ENCODE assay signal across 22 cellular contexts in the genomic region with DNA sequence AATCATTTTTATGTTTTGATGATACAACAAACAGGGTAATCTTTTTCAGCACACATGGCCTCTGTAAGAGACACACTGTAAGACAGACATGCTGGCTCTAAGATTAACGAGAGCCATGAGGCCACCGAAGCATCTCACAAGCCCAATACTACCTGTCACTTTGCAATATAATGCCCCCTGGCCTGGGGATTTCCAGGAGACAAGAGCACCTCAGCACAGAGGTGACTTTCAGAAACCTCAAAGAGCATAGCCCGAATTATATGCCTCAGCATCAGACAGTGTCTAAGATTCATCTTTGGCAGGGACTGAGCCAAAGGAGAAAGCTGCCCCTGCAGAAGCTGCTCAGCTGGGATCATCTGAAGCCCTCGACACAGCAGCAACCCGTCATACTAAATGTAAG. TPM values are rescaled to one million over a fixed set of nuclear protein-coding genes. Genes with fewer than 3 reads are reported as not detected.
DNase-seq lines count a peak whose midpoint lies in the region; ATAC-seq and TF ChIP-seq lines count a peak whose summit lies in the region.
"Had no signal": no experiment of that assay in that cellular context is flagged by ENCODE, and none has a peak within 500 bp of the region (broad histone marks: within the 10 kb centered on the region; RNA-seq: fewer than 3 reads in every experiment).

No MANE protein-coding gene starts in this region.

- DNase-seq in activated CD4-positive, alpha-beta T cell treated with anti-CD3 and anti-CD28 coated beads for 36 hours, result peak; percentile 38
- no peak for DNase-seq in activated CD4-positive, alpha-beta T cell treated with anti-CD3 and anti-CD28 coated beads, Interleukin-2, amount 50 U/mL, for 4 hours
- DNase-seq in CD4-positive, alpha-beta memory T cell, result peak in 3 of 5 donors; percentile 4 to 65 (median 18)
- peak; percentile 38 for DNase-seq in activated CD4-positive, alpha-beta memory T cell treated with anti-CD3 and anti-CD28 coated beads for 36 hours
- DNase-seq in effector memory CD4-positive, alpha-beta T cell, result peak in 1 of 3 donors; percentile 23
- no peak for DNase-seq in tibial nerve (ENCODE audit: low spot score in 2 of 2)
- DNase-seq in SK-N-DZ (ENCODE audit: low spot score), result no peak
- DNase-seq: anterior cingulate cortex; gastrocnemius medialis; nephron progenitor cell; retina; stimulated activated naive CD8-positive, alpha-beta T cell treated with anti-CD3 and anti-CD28 coated beads, Interleukin-15, amount 100 ng/mL, for 72 hours had no signal

- no peak for TF ChIP-seq POLR2A in tibial nerve (IDR thresholded peaks at IDR 0.05)

- no peaks in the 10 kb centered on the region for H3K27me3 ChIP-seq in CD4-positive, alpha-beta memory T cell (ENCODE audit: insufficient read depth, low read length)
- no peaks in the 10 kb centered on the region for H3K27me3 ChIP-seq in effector memory CD4-positive, alpha-beta T cell (replicated peaks; ENCODE audit: control insufficient read depth, insufficient read depth, low read length, poor library complexity, severe bottlenecking)
- H3K27me3 ChIP-seq in tibial nerve, result no peaks in the 10 kb centered on the region
- H3K27me3 ChIP-seq: gastrocnemius medialis, SJSA1 had no signal

- no peak for TF ChIP-seq EP300 in tibial nerve (IDR thresholded peaks at IDR 0.05)

- H3K4me1 Mint-ChIP-seq in activated CD4-positive, alpha-beta T cell treated with anti-CD3 and anti-CD28 coated beads for 36 hours, result peaks cover 63% of the 10 kb centered on the region
- H3K4me1 Mint-ChIP-seq in CD4-positive, alpha-beta memory T cell, result peaks cover 37 to 74% (median 47%) of the 10 kb centered on the region in 4 donors
- H3K4me1 Mint-ChIP-seq in activated CD4-positive, alpha-beta memory T cell treated with anti-CD3 and anti-CD28 coated beads for 36 hours (ENCODE audit: low read depth), result peaks cover 77% of the 10 kb centered on the region

- H3K27me3 Mint-ChIP-seq in activated CD4-positive, alpha-beta T cell treated with anti-CD3 and anti-CD28 coated beads for 36 hours, result no peaks in the 10 kb centered on the region
- H3K27me3 Mint-ChIP-seq in CD4-positive, alpha-beta memory T cell, result no peaks in the 10 kb centered on the region
- no peaks in the 10 kb centered on the region for H3K27me3 Mint-ChIP-seq in activated CD4-positive, alpha-beta memory T cell treated with anti-CD3 and anti-CD28 coated beads for 36 hours
- H3K27me3 Mint-ChIP-seq: stimulated activated naive CD8-positive, alpha-beta T cell treated with anti-CD3 and anti-CD28 coated beads, Interleukin-15, amount 100 ng/mL, for 72 hours had no signal

- H3K4me1 ChIP-seq in CD4-positive, alpha-beta memory T cell (ENCODE audit: insufficient read depth, low read length), result peaks cover 36% of the 10 kb centered on the region
- peaks cover 13% of the 10 kb centered on the region for H3K4me1 ChIP-seq in effector memory CD4-positive, alpha-beta T cell (ENCODE audit: control insufficient read depth, insufficient read depth, low read length, poor library complexity, severe bottlenecking)
- H3K4me1 ChIP-seq in tibial nerve, result no peaks in the 10 kb centered on the region
- H3K4me1 ChIP-seq: gastrocnemius medialis, SJSA1 had no signal

- POLR2A ChIA-PET in activated CD4-positive, alpha-beta T cell treated with anti-CD3 and anti-CD28 coated beads for 36 hours (lab: Charles Lee), result no interaction called here
- POLR2A ChIA-PET in CD4-positive, alpha-beta memory T cell (lab: Charles Lee; ENCODE audit: partially characterized antibody), result no interaction called here
- POLR2A ChIA-PET in activated CD4-positive, alpha-beta memory T cell treated with anti-CD3 and anti-CD28 coated beads for 36 hours (lab: Charles Lee), result no interaction called here

- intact Hi-C loops in activated CD4-positive, alpha-beta T cell treated with anti-CD3 and anti-CD28 coated beads for 36 hours (cut with DNase I, micrococcal nuclease), result loop anchor here (2.0 to 5.0 kb wide), 6 partner anchors 123 to 929 kb away; partner anchors contain the start of gene KIAA1549 (in 1 of the 2)
- intact Hi-C loops in CD4-positive, alpha-beta memory T cell (cut with micrococcal nuclease), result loop anchor here (2.0 to 10.0 kb wide), 4 partner anchors 229 to 587 kb away; partner anchors contain the start of genes FMC1, KIAA1549 and UBN2
- intact Hi-C loops in activated CD4-positive, alpha-beta memory T cell treated with anti-CD3 and anti-CD28 coated beads for 36 hours (cut with micrococcal nuclease), result loop anchor here (2.0 to 5.0 kb wide), 5 partner anchors 51 to 831 kb away; partner anchors contain the start of gene ZC3HAV1

- H3K4me3 ChIP-seq in CD4-positive, alpha-beta memory T cell (ENCODE audit: low read length in 2 of 2), result no peak overlapping the region
- no peak overlapping the region for H3K4me3 ChIP-seq in effector memory CD4-positive, alpha-beta T cell (ENCODE audit: insufficient read depth, low read depth, low read length, poor library complexity, severe bottlenecking)
- no peak overlapping the region for H3K4me3 ChIP-seq in tibial nerve
- H3K4me3 ChIP-seq: gastrocnemius medialis, lung, SJSA1 had no signal

- peak overlapping the region; percentile 90 for H3K27ac Mint-ChIP-seq in activated CD4-positive, alpha-beta T cell treated with anti-CD3 and anti-CD28 coated beads for 36 hours
- peak overlapping the region; percentile 91 to 98 (median 96) for H3K27ac Mint-ChIP-seq in CD4-positive, alpha-beta memory T cell
- peak overlapping the region; percentile 84 for H3K27ac Mint-ChIP-seq in activated CD4-positive, alpha-beta memory T cell treated with anti-CD3 and anti-CD28 coated beads for 36 hours
- H3K27ac Mint-ChIP-seq: nephron progenitor cell had no signal

- no peak for TF ChIP-seq CTCF in tibial nerve (IDR thresholded peaks at IDR 0.05)

- H3K27ac ChIP-seq in CD4-positive, alpha-beta memory T cell (ENCODE audit: low read depth, low read length), result no peak overlapping the region
- peak overlapping the region; percentile 70 for H3K27ac ChIP-seq in effector memory CD4-positive, alpha-beta T cell (ENCODE audit: insufficient read depth, low read length, poor library complexity, severe bottlenecking)
- H3K27ac ChIP-seq in tibial nerve, result no peak overlapping the region
- H3K27ac ChIP-seq: C4-2B, gastrocnemius medialis, SJSA1 had no signal

- CTCF ChIA-PET in activated CD4-positive, alpha-beta T cell treated with anti-CD3 and anti-CD28 coated beads for 36 hours (lab: Charles Lee), result interaction anchor here (1.7 kb wide), 1 partner anchor 11 kb away, joined by 6 read pairs; no protein-coding TSS in a partner anchor
- CTCF ChIA-PET in CD4-positive, alpha-beta memory T cell (lab: Charles Lee; ENCODE audit: partially characterized antibody), result interaction anchor here (1.9 to 6.3 kb wide), 2 partner anchors 15 to 133 kb away, joined by 5 to 49 read pairs; no protein-coding TSS in a partner anchor
- CTCF ChIA-PET in activated CD4-positive, alpha-beta memory T cell treated with anti-CD3 and anti-CD28 coated beads for 36 hours (lab: Charles Lee), result no interaction called here

- peak; percentile 5 for ATAC-seq in activated CD4-positive, alpha-beta T cell treated with anti-CD3 and anti-CD28 coated beads for 36 hours
- no peak for ATAC-seq in HG03342 (IDR thresholded peaks at IDR 0.05; ENCODE audit: unreplicated experiment)
- ATAC-seq: gastrocnemius medialis; HCT116; stimulated activated naive CD8-positive, alpha-beta T cell treated with anti-CD3 and anti-CD28 coated beads, Interleukin-15, amount 100 ng/mL, for 72 hours had no signal

- H3K4me3 Mint-ChIP-seq in activated CD4-positive, alpha-beta T cell treated with anti-CD3 and anti-CD28 coated beads for 36 hours, result peak overlapping the region; percentile 11
- H3K4me3 Mint-ChIP-seq in CD4-positive, alpha-beta memory T cell, result peak overlapping the region in 5 of 8 donors; percentile 7 to 78 (median 59)
- peak overlapping the region; percentile 16 for H3K4me3 Mint-ChIP-seq in activated CD4-positive, alpha-beta memory T cell treated with anti-CD3 and anti-CD28 coated beads for 36 hours
- H3K4me3 Mint-ChIP-seq: nephron progenitor cell had no signal

- H3K9me3 Mint-ChIP-seq in activated CD4-positive, alpha-beta T cell treated with anti-CD3 and anti-CD28 coated beads for 36 hours (ENCODE audit: low read depth), result peaks cover 3% of the 10 kb centered on the region
- H3K9me3 Mint-ChIP-seq in CD4-positive, alpha-beta memory T cell, result peaks cover 0 to 4% (median 0%) of the 10 kb centered on the region in 8 donors
- no peaks in the 10 kb centered on the region for H3K9me3 Mint-ChIP-seq in activated CD4-positive, alpha-beta memory T cell treated with anti-CD3 and anti-CD28 coated beads for 36 hours
- H3K9me3 Mint-ChIP-seq: nephron progenitor cell had no signal

- no peaks in the 10 kb centered on the region for H3K9me3 ChIP-seq in CD4-positive, alpha-beta memory T cell (ENCODE audit: control insufficient read depth in 1 of 2, low read length in 2 of 2)
- no peaks in the 10 kb centered on the region for H3K9me3 ChIP-seq in effector memory CD4-positive, alpha-beta T cell (ENCODE audit: control insufficient read depth, low read length)
- H3K9me3 ChIP-seq in tibial nerve, result no peaks in the 10 kb centered on the region
- H3K9me3 ChIP-seq: gastrocnemius medialis, SJSA1 had no signal

- no peaks in the 10 kb centered on the region for H3K36me3 Mint-ChIP-seq in activated CD4-positive, alpha-beta T cell treated with anti-CD3 and anti-CD28 coated beads for 36 hours (ENCODE audit: low read depth)
- no peaks in the 10 kb centered on the region for H3K36me3 Mint-ChIP-seq in CD4-positive, alpha-beta memory T cell
- H3K36me3 Mint-ChIP-seq in activated CD4-positive, alpha-beta memory T cell treated with anti-CD3 and anti-CD28 coated beads for 36 hours, result no peaks in the 10 kb centered on the region

- no peaks in the 10 kb centered on the region for H3K36me3 ChIP-seq in CD4-positive, alpha-beta memory T cell (ENCODE audit: insufficient read depth, low read length)
- H3K36me3 ChIP-seq in effector memory CD4-positive, alpha-beta T cell (ENCODE audit: control insufficient read depth, insufficient read depth, low read length), result no peaks in the 10 kb centered on the region
- no peaks in the 10 kb centered on the region for H3K36me3 ChIP-seq in tibial nerve
- H3K36me3 ChIP-seq: gastrocnemius medialis, SJSA1 had no signal

- 84 to 90% methylated on average over 5 of the region's 5 CpGs for WGBS in tibial nerve, 2 donors

RNA-seq across cellular contexts. Expression of gene TMEM213, which starts 44.2 kb away (rescaled TPM):
- not detected for total RNA-seq in activated CD4-positive, alpha-beta T cell treated with anti-CD3 and anti-CD28 coated beads for 36 hours
- total RNA-seq in CD4-positive, alpha-beta memory T cell, result not detected
- not detected for polyA plus RNA-seq in CD4-positive, alpha-beta memory T cell
- total RNA-seq in activated CD4-positive, alpha-beta memory T cell treated with anti-CD3 and anti-CD28 coated beads for 36 hours, result under 1 TPM; 0.19 to 0.39 TPM
- total RNA-seq in tibial nerve, result not detected
- polyA plus RNA-seq in SK-N-DZ (2014; cell fraction: cytosol; rRNA removed), result not detected in 2 replicates
- not detected in 2 replicates for polyA plus RNA-seq in SK-N-DZ (2014; cell fraction: nucleus; rRNA removed)
- total RNA-seq: chondrocyte, Daoy, endothelial cell of umbilical vein, gastrocnemius medialis, M059J, NCI-H460, SJSA1 had no signal
- polyA plus RNA-seq: endothelial cell of umbilical vein had no signal

RNA-seq across cellular contexts. Expression of gene ATP6V0A4, which starts 44.4 kb away (rescaled TPM):
- under 1 TPM; 0.19 to 0.32 TPM for total RNA-seq in activated CD4-positive, alpha-beta T cell treated with anti-CD3 and anti-CD28 coated beads for 36 hours
- not detected for total RNA-seq in CD4-positive, alpha-beta memory T cell
- not detected for polyA plus RNA-seq in CD4-positive, alpha-beta memory T cell
- total RNA-seq in activated CD4-positive, alpha-beta memory T cell treated with anti-CD3 and anti-CD28 coated beads for 36 hours, result 1 to 10 TPM; 1.7 TPM
- total RNA-seq in tibial nerve, result not detected
- 0.10 and 0.16 TPM in 2 replicates for polyA plus RNA-seq in SK-N-DZ (2014; cell fraction: cytosol; rRNA removed)
- polyA plus RNA-seq in SK-N-DZ (2014; cell fraction: nucleus; rRNA removed), result 0.10 TPM in 1 of 2 replicates, not detected in the other
- total RNA-seq: gastrocnemius medialis had no signal

RNA-seq across cellular contexts. Expression of gene SVOPL, which starts 52.4 kb away (rescaled TPM):
- total RNA-seq in activated CD4-positive, alpha-beta T cell treated with anti-CD3 and anti-CD28 coated beads for 36 hours, result not detected
- total RNA-seq in CD4-positive, alpha-beta memory T cell, result not detected
- not detected for polyA plus RNA-seq in CD4-positive, alpha-beta memory T cell
- not detected for total RNA-seq in activated CD4-positive, alpha-beta memory T cell treated with anti-CD3 and anti-CD28 coated beads for 36 hours
- total RNA-seq in tibial nerve, result not detected
- polyA plus RNA-seq in SK-N-DZ (2014; cell fraction: cytosol; rRNA removed), result 3.4 TPM in 2 replicates
- 4.3 and 4.9 TPM in 2 replicates for polyA plus RNA-seq in SK-N-DZ (2014; cell fraction: nucleus; rRNA removed)
- total RNA-seq: chondrocyte, Daoy, endothelial cell of umbilical vein, gastrocnemius medialis, M059J, NCI-H460, SJSA1 had no signal
- polyA plus RNA-seq: endothelial cell of umbilical vein had no signal

Comparison
In these comparisons a context has a peak if more than half of its experiments do, and no peak if none do; other contexts are left out.
1. DNase-seq: peak in activated CD4-positive, alpha-beta T cell treated with anti-CD3 and anti-CD28 coated beads for 36 hours (single experiment), CD4-positive, alpha-beta memory T cell (3 of 5) and activated CD4-positive, alpha-beta memory T cell treated with anti-CD3 and anti-CD28 coated beads for 36 hours (single experiment); none in activated CD4-positive, alpha-beta T cell treated with anti-CD3 and anti-CD28 coated beads, Interleukin-2, amount 50 U/mL, for 4 hours (0 of 2), tibial nerve (0 of 2) and SK-N-DZ (single experiment).
2. Peak in every context shown above with its lines, with median percentiles within 50 percentile points of each other: H3K27ac Mint-ChIP-seq and H3K4me3 Mint-ChIP-seq.